1 cellular context compared by ENCODE assay signal in the genomic region with DNA sequence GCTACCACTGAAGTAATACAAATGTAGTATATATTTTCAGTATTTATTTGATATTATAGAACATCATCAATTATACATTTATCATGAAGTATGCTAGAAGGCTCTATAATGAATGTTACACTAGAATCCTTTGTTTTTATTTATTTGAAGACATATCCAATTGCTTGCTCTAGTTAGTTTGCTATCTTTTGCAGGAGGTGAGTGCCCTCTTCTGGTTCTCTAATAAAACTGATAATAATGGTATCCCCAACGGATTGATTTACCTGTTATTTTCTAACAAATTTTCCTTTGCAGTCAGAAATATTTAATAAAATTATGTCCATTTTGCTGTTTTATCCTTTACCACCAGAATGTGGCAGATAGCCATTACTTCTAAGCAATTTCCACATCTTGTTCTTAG.
TF ChIP-seq lines count a peak whose summit lies in the region.

No MANE protein-coding gene starts in this region.

TF ChIP-seq in GM12878, 131 proteins besides CTCF, POLR2A, EP300 and RAD21 (continued from another document):
- TF ChIP-seq PRDM15 (CRISPR knock-in tag; IDR thresholded peaks at IDR 0.05): no peak
- TF ChIP-seq NRF1 (conservative IDR thresholded peaks at IDR 0.05; ENCODE audit: low read depth, low read length): no peak
- TF ChIP-seq, protein P1, sequence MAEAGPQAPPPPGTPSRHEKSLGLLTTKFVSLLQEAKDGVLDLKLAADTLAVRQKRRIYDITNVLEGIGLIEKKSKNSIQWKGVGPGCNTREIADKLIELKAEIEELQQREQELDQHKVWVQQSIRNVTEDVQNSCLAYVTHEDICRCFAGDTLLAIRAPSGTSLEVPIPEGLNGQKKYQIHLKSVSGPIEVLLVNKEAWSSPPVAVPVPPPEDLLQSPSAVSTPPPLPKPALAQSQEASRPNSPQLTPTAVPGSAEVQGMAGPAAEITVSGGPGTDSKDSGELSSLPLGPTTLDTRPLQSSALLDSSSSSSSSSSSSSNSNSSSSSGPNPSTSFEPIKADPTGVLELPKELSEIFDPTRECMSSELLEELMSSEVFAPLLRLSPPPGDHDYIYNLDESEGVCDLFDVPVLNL (IDR thresholded peaks at IDR 0.05; ENCODE audit: low read depth, low read length): no peak
- TF ChIP-seq, protein P2, sequence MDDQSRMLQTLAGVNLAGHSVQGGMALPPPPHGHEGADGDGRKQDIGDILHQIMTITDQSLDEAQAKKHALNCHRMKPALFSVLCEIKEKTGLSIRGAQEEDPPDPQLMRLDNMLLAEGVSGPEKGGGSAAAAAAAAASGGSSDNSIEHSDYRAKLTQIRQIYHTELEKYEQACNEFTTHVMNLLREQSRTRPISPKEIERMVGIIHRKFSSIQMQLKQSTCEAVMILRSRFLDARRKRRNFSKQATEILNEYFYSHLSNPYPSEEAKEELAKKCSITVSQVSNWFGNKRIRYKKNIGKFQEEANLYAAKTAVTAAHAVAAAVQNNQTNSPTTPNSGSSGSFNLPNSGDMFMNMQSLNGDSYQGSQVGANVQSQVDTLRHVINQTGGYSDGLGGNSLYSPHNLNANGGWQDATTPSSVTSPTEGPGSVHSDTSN (IDR thresholded peaks at IDR 0.05; ENCODE audit: insufficient replicate concordance, low read depth, low read length): no peak
- no peak for TF ChIP-seq POLR2AphosphoS2 (IDR thresholded peaks at IDR 0.05; ENCODE audit: low read depth, low read length)
- no peak for TF ChIP-seq YBX1 (IDR thresholded peaks at IDR 0.05)
- TF ChIP-seq SPI1 (IDR thresholded peaks at IDR 0.05; ENCODE audit: borderline replicate concordance, insufficient read depth, low read depth, low read length): no peak
TF ChIP-seq in GM12878: peak in this region for 0.
